ENCODE assay signal across 8 cellular contexts in the genomic region with DNA sequence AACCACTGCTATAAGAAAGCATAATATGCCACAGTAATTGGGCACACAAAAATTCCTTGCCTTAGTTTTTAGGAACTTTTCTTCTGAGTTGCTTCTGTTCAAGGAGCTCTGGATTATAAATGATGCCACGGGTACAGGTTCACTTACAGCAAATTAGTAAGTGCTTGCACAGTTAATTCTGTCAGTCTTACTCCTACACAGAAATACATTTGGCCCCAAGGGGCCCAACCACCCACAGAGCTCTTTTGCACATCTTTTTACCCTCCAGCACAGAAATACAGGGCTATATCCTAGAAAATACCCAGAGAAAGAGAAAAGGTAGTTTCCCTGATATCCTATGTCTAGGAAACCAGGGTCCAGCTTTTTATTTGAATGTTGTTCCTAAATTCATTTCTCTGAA.
"Had no signal": no experiment of that assay in that cellular context is flagged by ENCODE, and none has a peak within 500 bp of the region (broad histone marks: within the 10 kb centered on the region; RNA-seq: fewer than 3 reads in every experiment).

No MANE protein-coding gene starts in this region.

- H3K27ac Mint-ChIP-seq: IgD-negative memory B cell had no signal

- DNase-seq: IMR-90, KBM-7, KG1 had no signal

- H3K4me3 Mint-ChIP-seq: IgD-negative memory B cell had no signal

- H3K4me3 ChIP-seq: K562 had no signal

- H3K9me3 Mint-ChIP-seq: IgD-negative memory B cell had no signal

- H3K27me3 Mint-ChIP-seq: IgD-negative memory B cell had no signal

- ATAC-seq: HepG2, K562 had no signal

- FAIRE-seq: HepG2, HTR-8/SVneo, K562 had no signal

- H3K27ac ChIP-seq: HL-60 had no signal
